In the genomic region with DNA sequence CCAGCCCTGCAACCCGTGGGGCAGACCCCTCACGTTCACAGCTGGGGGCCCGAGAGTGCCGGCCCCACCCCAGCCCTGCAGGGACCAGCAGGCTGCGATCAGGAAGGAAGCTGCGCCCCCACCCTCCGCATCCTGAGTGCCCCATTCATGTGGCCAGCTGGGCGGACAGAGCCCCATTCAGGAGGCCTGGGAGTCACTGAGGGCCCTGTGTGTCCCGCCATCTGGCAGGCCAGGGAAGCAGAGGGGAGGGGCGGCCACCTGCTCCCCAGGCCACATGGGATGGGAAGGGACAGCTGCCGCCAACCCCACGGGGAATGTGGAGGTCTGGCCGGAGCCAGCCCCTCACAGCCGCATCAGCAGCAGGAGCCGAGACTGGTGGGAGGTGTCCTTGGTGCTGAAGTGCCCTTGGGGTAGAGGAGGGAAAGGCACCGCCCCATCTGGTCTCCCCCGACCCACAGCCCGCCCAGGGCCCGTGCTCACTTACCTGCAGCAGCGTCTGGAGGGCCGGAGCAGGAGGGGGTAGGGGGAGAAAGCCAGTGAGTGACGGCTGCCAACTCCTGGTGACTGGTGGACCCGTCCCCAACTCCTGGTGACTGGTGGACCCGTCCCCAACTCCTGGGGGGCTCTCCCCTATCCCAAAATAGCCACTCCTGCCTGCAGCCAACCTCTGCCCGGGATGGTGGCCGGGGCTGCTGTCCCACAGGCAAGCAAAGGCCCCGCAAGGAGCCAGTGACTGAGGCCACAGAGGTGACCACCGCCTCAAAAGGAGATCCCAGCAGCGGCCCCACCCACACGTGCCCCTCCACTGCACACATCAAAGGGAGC, we compare ENCODE assay signal across 1 cellular context.
TF ChIP-seq lines count a peak whose summit lies in the region.

No MANE protein-coding gene starts in this region.

TF ChIP-seq in GM12878, 131 proteins besides CTCF, POLR2A, EP300 and RAD21:
- TF ChIP-seq, protein P1, sequence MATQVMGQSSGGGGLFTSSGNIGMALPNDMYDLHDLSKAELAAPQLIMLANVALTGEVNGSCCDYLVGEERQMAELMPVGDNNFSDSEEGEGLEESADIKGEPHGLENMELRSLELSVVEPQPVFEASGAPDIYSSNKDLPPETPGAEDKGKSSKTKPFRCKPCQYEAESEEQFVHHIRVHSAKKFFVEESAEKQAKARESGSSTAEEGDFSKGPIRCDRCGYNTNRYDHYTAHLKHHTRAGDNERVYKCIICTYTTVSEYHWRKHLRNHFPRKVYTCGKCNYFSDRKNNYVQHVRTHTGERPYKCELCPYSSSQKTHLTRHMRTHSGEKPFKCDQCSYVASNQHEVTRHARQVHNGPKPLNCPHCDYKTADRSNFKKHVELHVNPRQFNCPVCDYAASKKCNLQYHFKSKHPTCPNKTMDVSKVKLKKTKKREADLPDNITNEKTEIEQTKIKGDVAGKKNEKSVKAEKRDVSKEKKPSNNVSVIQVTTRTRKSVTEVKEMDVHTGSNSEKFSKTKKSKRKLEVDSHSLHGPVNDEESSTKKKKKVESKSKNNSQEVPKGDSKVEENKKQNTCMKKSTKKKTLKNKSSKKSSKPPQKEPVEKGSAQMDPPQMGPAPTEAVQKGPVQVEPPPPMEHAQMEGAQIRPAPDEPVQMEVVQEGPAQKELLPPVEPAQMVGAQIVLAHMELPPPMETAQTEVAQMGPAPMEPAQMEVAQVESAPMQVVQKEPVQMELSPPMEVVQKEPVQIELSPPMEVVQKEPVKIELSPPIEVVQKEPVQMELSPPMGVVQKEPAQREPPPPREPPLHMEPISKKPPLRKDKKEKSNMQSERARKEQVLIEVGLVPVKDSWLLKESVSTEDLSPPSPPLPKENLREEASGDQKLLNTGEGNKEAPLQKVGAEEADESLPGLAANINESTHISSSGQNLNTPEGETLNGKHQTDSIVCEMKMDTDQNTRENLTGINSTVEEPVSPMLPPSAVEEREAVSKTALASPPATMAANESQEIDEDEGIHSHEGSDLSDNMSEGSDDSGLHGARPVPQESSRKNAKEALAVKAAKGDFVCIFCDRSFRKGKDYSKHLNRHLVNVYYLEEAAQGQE (IDR thresholded peaks at IDR 0.05; ENCODE audit: low read depth, low read length) = peak; percentile 86
- no peak for TF ChIP-seq MYB (IDR thresholded peaks at IDR 0.05; ENCODE audit: borderline replicate concordance, low read depth, low read length)
